Comparison of ENCODE assay signal across 10 cellular contexts in the genomic region with DNA sequence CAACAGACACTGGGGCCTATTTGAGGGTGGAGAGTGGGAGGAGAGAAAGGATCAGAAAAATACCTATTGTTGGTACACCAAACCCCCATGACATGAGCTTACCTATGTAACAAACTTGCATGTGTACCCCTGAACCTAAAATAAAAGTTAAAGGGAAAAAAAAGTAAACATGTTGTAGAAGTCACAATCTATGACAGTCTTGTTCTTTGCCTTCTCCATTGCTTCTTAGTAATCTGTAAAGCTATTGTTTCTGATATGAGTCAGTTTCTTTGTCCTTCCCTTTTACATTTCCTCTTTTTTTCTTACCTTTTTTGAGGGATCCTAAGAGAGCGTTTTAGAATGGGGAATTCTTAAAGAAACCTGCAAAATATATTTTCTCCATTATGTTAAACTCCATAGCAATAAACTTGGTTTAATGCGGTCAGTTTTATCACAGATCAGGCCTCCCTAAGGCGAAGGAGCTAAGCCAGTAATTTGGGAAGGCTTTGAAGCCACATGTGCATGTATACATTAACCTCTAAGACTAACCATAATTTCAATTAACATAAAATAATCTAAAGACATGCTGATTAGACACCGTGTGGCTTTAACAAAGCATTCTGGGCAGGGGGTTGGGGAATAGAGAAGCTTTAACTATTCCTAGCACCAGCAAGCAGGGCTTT.
DNase-seq lines count a peak whose midpoint lies in the region; ATAC-seq and TF ChIP-seq lines count a peak whose summit lies in the region.
"Had no signal": no experiment of that assay in that cellular context is flagged by ENCODE, and none has a peak within 500 bp of the region (broad histone marks: within the 10 kb centered on the region; RNA-seq: fewer than 3 reads in every experiment).

No MANE protein-coding gene starts in this region.

- no peak overlapping the region for H3K4me3 ChIP-seq in gastrocnemius medialis

- H3K36me3 ChIP-seq in gastrocnemius medialis: no peaks in the 10 kb centered on the region

- in situ Hi-C loops in gastrocnemius medialis (cut with MboI; ENCODE audit: low sequenced_read_pairs in 4 of 4): no loop called here

- no peaks in the 10 kb centered on the region for H3K27me3 Mint-ChIP-seq in activated T-helper 17 cell treated with anti-CD3 and anti-CD28 coated beads, Interleukin-2, amount 50 U/mL, for 72 hours

- intact Hi-C loops in gastrocnemius medialis (cut with DNase I; ENCODE audit: low total_unique reads): no loop called here

- DNase-seq in pons (ENCODE audit: low spot score): peak; percentile 62
- DNase-seq in gastrocnemius medialis: no peak
- no peak for DNase-seq in A172 (ENCODE audit: low spot score)
- DNase-seq in NAMALWA (ENCODE audit: low spot score): no peak
- DNase-seq in foreskin melanocyte: no peak
- DNase-seq: stimulated activated CD4-positive, alpha-beta T cell treated with anti-CD3 and anti-CD28 coated beads, Interleukin-2, amount 100 ng/mL, for 48 hours had no signal

- no peaks in the 10 kb centered on the region for H3K9me3 ChIP-seq in gastrocnemius medialis

- H3K9me3 Mint-ChIP-seq in activated T-helper 17 cell treated with anti-CD3 and anti-CD28 coated beads, Interleukin-2, amount 50 U/mL, for 72 hours: peaks cover 11% of the 10 kb centered on the region

- H3K4me1 ChIP-seq in gastrocnemius medialis: peaks cover 11 to 13% of the 10 kb centered on the region in 2 donors

- peak overlapping the region; percentile 28 for H3K27ac Mint-ChIP-seq in activated T-helper 17 cell treated with anti-CD3 and anti-CD28 coated beads, Interleukin-2, amount 50 U/mL, for 72 hours
- H3K27ac Mint-ChIP-seq: T-helper 1 cell treated with Interleukin-12 subunit alpha and Interleukin-12 subunit beta and Interleukin-4 antibody, amounts not matched to agents 30 μg/mL and 1 μg/mL, for 36 hours had no signal

- no peak for TF ChIP-seq CTCF in gastrocnemius medialis (IDR thresholded peaks at IDR 0.05 in 4 of 5, conservative IDR thresholded peaks at IDR 0.05 in 1 of 5)

- H3K4me3 Mint-ChIP-seq in activated T-helper 17 cell treated with anti-CD3 and anti-CD28 coated beads, Interleukin-2, amount 50 U/mL, for 72 hours: peak overlapping the region; percentile 17
- H3K4me3 Mint-ChIP-seq: T-helper 1 cell treated with Interleukin-12 subunit alpha and Interleukin-12 subunit beta and Interleukin-4 antibody, amounts not matched to agents 30 μg/mL and 1 μg/mL, for 36 hours had no signal

- peaks cover 24% of the 10 kb centered on the region for H3K4me1 Mint-ChIP-seq in activated T-helper 17 cell treated with anti-CD3 and anti-CD28 coated beads, Interleukin-2, amount 50 U/mL, for 72 hours

- ATAC-seq in GM18867 (IDR thresholded peaks at IDR 0.05; ENCODE audit: unreplicated experiment) (peak; percentile 36), HG03095 (IDR thresholded peaks at IDR 0.05; ENCODE audit: unreplicated experiment) (peak; percentile 35), gastrocnemius medialis (no peak)
- ATAC-seq in activated T-helper 17 cell treated with anti-CD3 and anti-CD28 coated beads, Interleukin-2, amount 50 U/mL, for 72 hours (replicated peaks): no peak

- H3K27me3 ChIP-seq in gastrocnemius medialis: no peaks in the 10 kb centered on the region

- TF ChIP-seq POLR2A in gastrocnemius medialis (IDR thresholded peaks at IDR 0.05): no peak

- no peak overlapping the region for H3K27ac ChIP-seq in gastrocnemius medialis

- H3K36me3 Mint-ChIP-seq in activated T-helper 17 cell treated with anti-CD3 and anti-CD28 coated beads, Interleukin-2, amount 50 U/mL, for 72 hours (ENCODE audit: low read depth): no peaks in the 10 kb centered on the region

Comparison
In these comparisons a context has a peak if more than half of its experiments do, and no peak if none do; other contexts are left out.
1. ATAC-seq: peak in GM18867 (single experiment) and HG03095 (single experiment); none in activated T-helper 17 cell treated with anti-CD3 and anti-CD28 coated beads, Interleukin-2, amount 50 U/mL, for 72 hours (single experiment) and gastrocnemius medialis (0 of 2).